15 cellular contexts compared by ENCODE assay signal in the genomic region with DNA sequence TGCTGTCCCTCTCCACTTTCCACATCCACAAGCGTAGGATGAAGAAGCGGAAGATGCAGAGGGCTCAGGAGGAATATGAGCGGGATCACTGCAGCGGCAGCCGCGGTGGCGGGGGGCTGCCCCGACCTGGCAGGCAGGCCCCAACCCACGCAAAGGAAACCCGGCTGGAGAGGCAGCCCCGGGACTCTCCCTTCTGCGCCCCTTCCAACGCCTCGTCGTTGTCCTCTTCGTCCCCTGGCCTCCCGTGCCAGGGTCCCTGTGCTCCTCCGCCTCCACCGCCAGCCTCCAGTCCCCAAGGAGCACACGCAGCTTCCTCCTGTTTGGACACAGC. TPM values are rescaled to one million over a fixed set of nuclear protein-coding genes. Genes with fewer than 3 reads are reported as not detected.
DNase-seq lines count a peak whose midpoint lies in the region; ATAC-seq and TF ChIP-seq lines count a peak whose summit lies in the region.
"Had no signal": no experiment of that assay in that cellular context is flagged by ENCODE, and none has a peak within 500 bp of the region (broad histone marks: within the 10 kb centered on the region; RNA-seq: fewer than 3 reads in every experiment).

No MANE protein-coding gene starts in this region.

- H3K9me3 ChIP-seq in IMR-90 (ENCODE audit: control insufficient read depth, insufficient read depth, low read length) (no peaks in the 10 kb centered on the region), ectodermal cell (ENCODE audit: control insufficient read depth, low read length) (no peaks in the 10 kb centered on the region)
- H3K9me3 ChIP-seq: thyroid gland had no signal

- H3K14ac ChIP-seq in IMR-90 (replicated peaks; ENCODE audit: low read depth, low read length), result no peak overlapping the region

- no peak overlapping the region for H2BK20ac ChIP-seq in IMR-90 (ENCODE audit: low read depth, low read length)

- peaks cover 44% of the 10 kb centered on the region for H3K27me3 Mint-ChIP-seq in nephron progenitor cell (ENCODE audit: low read depth, poor library complexity)

- H3K27ac ChIP-seq in ACC112 (ENCODE audit: low read depth, low read length), result no peak overlapping the region
- H3K27ac ChIP-seq in IMR-90 (ENCODE audit: insufficient read depth, low read length), result no peak overlapping the region
- H3K27ac ChIP-seq in ectodermal cell (ENCODE audit: insufficient read depth, low read depth, low read length, poor library complexity, severe bottlenecking), result no peak overlapping the region
- H3K27ac ChIP-seq: thyroid gland had no signal

- no peak overlapping the region for H2BK5ac ChIP-seq in IMR-90 (ENCODE audit: low read depth, low read length, poor library complexity, severe bottlenecking)

- H2AK5ac ChIP-seq in IMR-90 (ENCODE audit: low read depth, low read length), result no peak overlapping the region

- dilution Hi-C loops in IMR-90 (cut with HindIII; ENCODE audit: low sequenced_read_pairs, unreplicated experiment), result no loop called here

- H2AK9ac ChIP-seq in IMR-90 (replicated peaks; ENCODE audit: low read depth, low read length, poor library complexity), result no peak overlapping the region

- no peaks in the 10 kb centered on the region for H3K36me3 ChIP-seq in ACC112 (ENCODE audit: insufficient read depth, low read length)
- H3K36me3 ChIP-seq in IMR-90 (ENCODE audit: control insufficient read depth, insufficient read depth, low read length), result no peaks in the 10 kb centered on the region
- no peaks in the 10 kb centered on the region for H3K36me3 ChIP-seq in ectodermal cell (ENCODE audit: control insufficient read depth, insufficient read depth, low read length)
- H3K36me3 ChIP-seq: thyroid gland had no signal

- H3K4me1 ChIP-seq in ACC112 (ENCODE audit: control insufficient read depth, insufficient read depth, low read length, unreplicated experiment) (peaks cover 6% of the 10 kb centered on the region), IMR-90 (ENCODE audit: control insufficient read depth, insufficient read depth, low read length) (peaks cover 4% of the 10 kb centered on the region), ectodermal cell (ENCODE audit: control insufficient read depth, insufficient read depth, low read length) (peaks cover 11% of the 10 kb centered on the region)
- H3K4me1 ChIP-seq: thyroid gland had no signal

- H3K4me1 Mint-ChIP-seq in nephron progenitor cell, result peaks cover 24% of the 10 kb centered on the region

- H3K79me2 ChIP-seq in ACC112 (ENCODE audit: control insufficient read depth, insufficient read depth, low read length, unreplicated experiment), result no peaks in the 10 kb centered on the region

- no peak overlapping the region for H4K8ac ChIP-seq in IMR-90 (ENCODE audit: low read depth in 2 of 2, low read length in 2 of 2)

- H2BK120ac ChIP-seq in IMR-90 (ENCODE audit: low read depth, low read length), result no peak overlapping the region

- intact Hi-C loops in IMR-90 (cut with micrococcal nuclease), result loop anchor here (5.0 to 10.0 kb wide), 2 partner anchors 549 to 727 kb away; no protein-coding TSS in a partner anchor

- CTCF ChIA-PET in IMR-90 (lab: Yijun Ruan, JAX), result no interaction called here

- ATAC-seq in IMR-90 (ENCODE audit: low read depth) (no peak), GM21423 (IDR thresholded peaks at IDR 0.05; ENCODE audit: unreplicated experiment) (no peak)
- ATAC-seq: PC-3 had no signal

- H3K4me3 ChIP-seq in ACC112 (ENCODE audit: low read depth, low read length) (peak overlapping the region; percentile 77), IMR-90 (ENCODE audit: insufficient read depth, low read depth, low read length) (peak overlapping the region; percentile 40; the same call in 1 of the 2 replicates), ectodermal cell (ENCODE audit: insufficient read depth, low read depth, low read length) (peak overlapping the region; percentile 43)
- H3K4me3 ChIP-seq: thyroid gland had no signal

- no TSS peak for BruUV-seq in IMR-90 (replicated peaks; lab: Mats Ljungman, UMichigan)

- no peak for DNase-seq in IMR-90
- no peak for DNase-seq in nephron progenitor cell
- no peak for DNase-seq in NCI-H2171 treated with DMSO at 0.1 percent for 48 hours (lab: John Stamatoyannopoulos, UW)
- DNase-seq in T-helper 2 cell, result no peak
- no peak for DNase-seq in HuH-7 (ENCODE audit: low spot score)
- DNase-seq: activated CD4-positive, CD25-positive, alpha-beta regulatory T cell treated with anti-CD3 and anti-CD28 coated beads, Interleukin-2, amount 50 U/mL, for 72 hours; activated CD8-positive, alpha-beta memory T cell treated with anti-CD3 and anti-CD28 coated beads, Interleukin-2, amount 50 U/mL, for 48 hours; activated naive CD4-positive, alpha-beta T cell treated with anti-CD3 and anti-CD28 coated beads, Interleukin-2, amount 50 U/mL, for 16 hours; AML-193; NCI-H1048; PC-3; thyroid gland had no signal

- peaks cover 36% of the 10 kb centered on the region for H3K27me3 ChIP-seq in ACC112 (ENCODE audit: insufficient read depth, low read length)
- H3K27me3 ChIP-seq in IMR-90 (ENCODE audit: control insufficient read depth, insufficient read depth, low read length), result peaks cover 11% of the 10 kb centered on the region; the same call in 1 of the 2 replicates
- peaks cover 48% of the 10 kb centered on the region for H3K27me3 ChIP-seq in ectodermal cell (ENCODE audit: control insufficient read depth, insufficient read depth, low read length, poor library complexity, severe bottlenecking)
- H3K27me3 ChIP-seq: thyroid gland had no signal

- no peak overlapping the region for H2BK15ac ChIP-seq in IMR-90 (ENCODE audit: low read depth, low read length)

- no peak overlapping the region; the same call in 1 of the 2 replicates for H3K4ac ChIP-seq in IMR-90 (ENCODE audit: low read depth, low read length)

- no peak overlapping the region for H3K23ac ChIP-seq in IMR-90 (ENCODE audit: low read depth, low read length)

- TF ChIP-seq RAD21 in IMR-90 (IDR thresholded peaks at IDR 0.05; ENCODE audit: low read length), result no peak

- no peak for TF ChIP-seq CTCF in IMR-90 (conservative IDR thresholded peaks at IDR 0.05; ENCODE audit: low read depth, low read length)
- TF ChIP-seq CTCF in nephron progenitor cell (IDR thresholded peaks at IDR 0.05), result no peak

- 27% methylated on average over 12 of the region's 20 CpGs; no CpG with 5 or more reads in 1 of the 2 experiments for WGBS in IMR-90 (ENCODE audit: extremely low coverage in 2 of 2, insufficient read length in 1 of 2), 2 experiments
- 27 to 29% methylated on average over 20 of the region's 20 CpGs for WGBS in ectodermal cell, 2 experiments

- H4K5ac ChIP-seq in IMR-90 (ENCODE audit: low read depth, low read length), result no peak overlapping the region; the same call in 1 of the 2 replicates

- no peak overlapping the region for H3K56ac ChIP-seq in IMR-90 (ENCODE audit: extremely low read depth, insufficient read depth, low read length)

- H3K4me3 Mint-ChIP-seq in nephron progenitor cell, result peak overlapping the region; percentile 85

- no peak overlapping the region for H4K91ac ChIP-seq in IMR-90 (ENCODE audit: insufficient read depth, low read depth, low read length)

- H3K9ac ChIP-seq in IMR-90 (ENCODE audit: low read depth, low read length), result no peak overlapping the region

- no peaks in the 10 kb centered on the region for H3K36me3 Mint-ChIP-seq in nephron progenitor cell (ENCODE audit: low read depth)

- no peak for TF ChIP-seq POLR2A in IMR-90 (IDR thresholded peaks at IDR 0.05; ENCODE audit: low read depth, low read length)

- H2AFZ ChIP-seq in ACC112 (ENCODE audit: low read length, unreplicated experiment), result no peak overlapping the region
- H2AFZ ChIP-seq in IMR-90 (replicated peaks; ENCODE audit: low read length, poor library complexity), result peak overlapping the region; percentile 47

- POLR2A ChIA-PET in IMR-90 (lab: Charles Lee; ENCODE audit: unreplicated experiment), result no interaction called here

- H3K9me3 Mint-ChIP-seq in nephron progenitor cell, result no peaks in the 10 kb centered on the region

- H3K18ac ChIP-seq in IMR-90 (ENCODE audit: low read depth, low read length), result no peak overlapping the region

- H3K27ac Mint-ChIP-seq in nephron progenitor cell, result no peak overlapping the region

- in situ Hi-C loops in IMR-90 (cut with MboI; ENCODE audit: low sequenced_read_pairs), result no loop called here

- no peaks in the 10 kb centered on the region for H3K9me1 ChIP-seq in IMR-90 (ENCODE audit: insufficient read depth, low read length)

- no peaks in the 10 kb centered on the region for H3K79me1 ChIP-seq in IMR-90 (ENCODE audit: low read depth in 1 of 2, low read length in 2 of 2)

- peak overlapping the region; percentile 84; the same call in 1 of the 2 replicates for H3K4me2 ChIP-seq in IMR-90 (ENCODE audit: low read depth, low read length)

- no peaks in the 10 kb centered on the region for H4K20me1 ChIP-seq in IMR-90 (ENCODE audit: insufficient read depth, low read length)

TF ChIP-seq in IMR-90, 13 proteins besides CTCF, POLR2A, EP300 and RAD21:
- TF ChIP-seq MAFK (IDR thresholded peaks at IDR 0.05; ENCODE audit: low read depth, low read length) (no peak), MAZ (IDR thresholded peaks at IDR 0.05; ENCODE audit: borderline replicate concordance, low read depth, low read length) (no peak), RCOR1 (IDR thresholded peaks at IDR 0.05; ENCODE audit: insufficient replicate concordance, low read length) (no peak)
- TF ChIP-seq, protein P1, sequence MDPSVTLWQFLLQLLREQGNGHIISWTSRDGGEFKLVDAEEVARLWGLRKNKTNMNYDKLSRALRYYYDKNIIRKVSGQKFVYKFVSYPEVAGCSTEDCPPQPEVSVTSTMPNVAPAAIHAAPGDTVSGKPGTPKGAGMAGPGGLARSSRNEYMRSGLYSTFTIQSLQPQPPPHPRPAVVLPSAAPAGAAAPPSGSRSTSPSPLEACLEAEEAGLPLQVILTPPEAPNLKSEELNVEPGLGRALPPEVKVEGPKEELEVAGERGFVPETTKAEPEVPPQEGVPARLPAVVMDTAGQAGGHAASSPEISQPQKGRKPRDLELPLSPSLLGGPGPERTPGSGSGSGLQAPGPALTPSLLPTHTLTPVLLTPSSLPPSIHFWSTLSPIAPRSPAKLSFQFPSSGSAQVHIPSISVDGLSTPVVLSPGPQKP (IDR thresholded peaks at IDR 0.05; ENCODE audit: borderline replicate concordance, low read depth, low read length), result no peak

RNA-seq across cellular contexts. Expression of a gene that starts 1.8 kb away (rescaled TPM):
- total RNA-seq in IMR-90 (2012; rRNA removed), result under 0.01 TPM in 2 replicates
- 0.24 and 0.26 TPM in 2 replicates for polyA plus RNA-seq in IMR-90 (2012; rRNA removed)
- polyA plus RNA-seq in IMR-90 (2012; cell fraction: cytosol; rRNA removed), result 0.08 and 0.24 TPM in 2 replicates
- polyA plus RNA-seq in IMR-90 (2012; cell fraction: nucleus; rRNA removed; ENCODE audit: low replicate concordance), result 0.23 and 0.26 TPM in 2 replicates
- polyA plus RNA-seq in ectodermal cell (2013, experiment 1 of 4), result 2.9 TPM
- 1.7 TPM for polyA plus RNA-seq in ectodermal cell (2013, experiment 2 of 4)
- polyA plus RNA-seq in ectodermal cell (2013, experiment 3 of 4), result 1.8 TPM
- polyA plus RNA-seq in ectodermal cell (2013, experiment 4 of 4), result 1.4 TPM
- total RNA-seq: PC-3, thyroid gland had no signal
